ENCODE assay signal across 1 cellular context in the genomic region with DNA sequence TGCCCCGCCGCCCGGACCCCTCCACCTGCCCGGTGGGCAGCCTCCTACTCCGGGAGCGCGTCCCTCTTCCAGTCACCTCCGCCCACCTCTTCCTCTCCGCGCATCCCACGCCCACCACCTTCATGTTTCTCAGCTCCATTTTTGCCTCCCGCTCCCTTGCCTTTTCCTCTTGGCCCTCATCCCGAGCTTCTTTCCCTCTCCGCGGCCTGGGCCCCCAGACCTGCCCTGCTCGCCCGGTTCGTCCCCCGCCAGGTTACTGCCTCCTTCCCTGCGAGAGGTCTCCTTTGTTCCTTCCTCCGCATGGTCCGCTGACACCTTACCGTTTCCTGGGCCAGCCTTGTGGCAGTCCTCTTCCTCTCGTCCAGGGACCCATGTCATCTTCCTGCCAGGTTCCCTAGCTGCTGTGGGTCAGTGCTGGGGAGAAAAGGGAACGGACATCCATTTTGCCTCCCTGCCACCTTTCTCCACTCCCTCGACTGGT.
TF ChIP-seq lines count a peak whose summit lies in the region.

No MANE protein-coding gene starts in this region.

TF ChIP-seq in K562, 482 proteins besides CTCF, POLR2A, EP300 and RAD21 (continued from another document):
- TF ChIP-seq, protein P1, sequence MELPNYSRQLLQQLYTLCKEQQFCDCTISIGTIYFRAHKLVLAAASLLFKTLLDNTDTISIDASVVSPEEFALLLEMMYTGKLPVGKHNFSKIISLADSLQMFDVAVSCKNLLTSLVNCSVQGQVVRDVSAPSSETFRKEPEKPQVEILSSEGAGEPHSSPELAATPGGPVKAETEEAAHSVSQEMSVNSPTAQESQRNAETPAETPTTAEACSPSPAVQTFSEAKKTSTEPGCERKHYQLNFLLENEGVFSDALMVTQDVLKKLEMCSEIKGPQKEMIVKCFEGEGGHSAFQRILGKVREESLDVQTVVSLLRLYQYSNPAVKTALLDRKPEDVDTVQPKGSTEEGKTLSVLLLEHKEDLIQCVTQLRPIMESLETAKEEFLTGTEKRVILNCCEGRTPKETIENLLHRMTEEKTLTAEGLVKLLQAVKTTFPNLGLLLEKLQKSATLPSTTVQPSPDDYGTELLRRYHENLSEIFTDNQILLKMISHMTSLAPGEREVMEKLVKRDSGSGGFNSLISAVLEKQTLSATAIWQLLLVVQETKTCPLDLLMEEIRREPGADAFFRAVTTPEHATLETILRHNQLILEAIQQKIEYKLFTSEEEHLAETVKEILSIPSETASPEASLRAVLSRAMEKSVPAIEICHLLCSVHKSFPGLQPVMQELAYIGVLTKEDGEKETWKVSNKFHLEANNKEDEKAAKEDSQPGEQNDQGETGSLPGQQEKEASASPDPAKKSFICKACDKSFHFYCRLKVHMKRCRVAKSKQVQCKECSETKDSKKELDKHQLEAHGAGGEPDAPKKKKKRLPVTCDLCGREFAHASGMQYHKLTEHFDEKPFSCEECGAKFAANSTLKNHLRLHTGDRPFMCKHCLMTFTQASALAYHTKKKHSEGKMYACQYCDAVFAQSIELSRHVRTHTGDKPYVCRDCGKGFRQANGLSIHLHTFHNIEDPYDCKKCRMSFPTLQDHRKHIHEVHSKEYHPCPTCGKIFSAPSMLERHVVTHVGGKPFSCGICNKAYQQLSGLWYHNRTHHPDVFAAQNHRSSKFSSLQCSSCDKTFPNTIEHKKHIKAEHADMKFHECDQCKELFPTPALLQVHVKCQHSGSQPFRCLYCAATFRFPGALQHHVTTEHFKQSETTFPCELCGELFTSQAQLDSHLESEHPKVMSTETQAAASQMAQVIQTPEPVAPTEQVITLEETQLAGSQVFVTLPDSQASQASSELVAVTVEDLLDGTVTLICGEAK (IDR thresholded peaks at IDR 0.05) = peak; percentile 60; the same call in 1 of the 2 replicates
- TF ChIP-seq, protein P1 (CRISPR knock-in tag; IDR thresholded peaks at IDR 0.05) = no peak
- TF ChIP-seq ARID1B (IDR thresholded peaks at IDR 0.05) (no peak), ZNF384 (IDR thresholded peaks at IDR 0.05; ENCODE audit: low read depth, low read length) (no peak), ZNF778 (CRISPR knock-in tag; IDR thresholded peaks at IDR 0.05) (no peak), IRF2 (CRISPR knock-in tag; IDR thresholded peaks at IDR 0.05) (0 out of 2 replicates have a peak, but pooled peaks have one; percentile 18), NR2C2 (CRISPR knock-in tag; IDR thresholded peaks at IDR 0.05) (0 out of 2 replicates have a peak, but pooled peaks have one; percentile 2), NR2C2 (tag; IDR thresholded peaks at IDR 0.05) (no peak), ELF4 (CRISPR knock-in tag; IDR thresholded peaks at IDR 0.05) (peak; percentile 57; the same call in 1 of the 2 replicates), MEIS2 (IDR thresholded peaks at IDR 0.05; ENCODE audit: partially characterized antibody) (no peak), TAF15 (IDR thresholded peaks at IDR 0.05; ENCODE audit: low read depth, low read length) (no peak), NFRKB (IDR thresholded peaks at IDR 0.05; ENCODE audit: low read depth) (peak; percentile 54; the same call in 1 of the 2 replicates), SMARCE1 (IDR thresholded peaks at IDR 0.05) (peak; percentile 60), EGR1 (conservative IDR thresholded peaks at IDR 0.05) (peak; percentile 91), SMARCA5 (IDR thresholded peaks at IDR 0.05) (0 out of 2 replicates have a peak, but pooled peaks have one; percentile 32), ZNF282 (CRISPR knock-in tag; IDR thresholded peaks at IDR 0.05) (0 out of 2 replicates have a peak, but pooled peaks have one; percentile 9), SMARCC2 (IDR thresholded peaks at IDR 0.05; ENCODE audit: low read depth) (no peak)
- TF ChIP-seq, protein P2, sequence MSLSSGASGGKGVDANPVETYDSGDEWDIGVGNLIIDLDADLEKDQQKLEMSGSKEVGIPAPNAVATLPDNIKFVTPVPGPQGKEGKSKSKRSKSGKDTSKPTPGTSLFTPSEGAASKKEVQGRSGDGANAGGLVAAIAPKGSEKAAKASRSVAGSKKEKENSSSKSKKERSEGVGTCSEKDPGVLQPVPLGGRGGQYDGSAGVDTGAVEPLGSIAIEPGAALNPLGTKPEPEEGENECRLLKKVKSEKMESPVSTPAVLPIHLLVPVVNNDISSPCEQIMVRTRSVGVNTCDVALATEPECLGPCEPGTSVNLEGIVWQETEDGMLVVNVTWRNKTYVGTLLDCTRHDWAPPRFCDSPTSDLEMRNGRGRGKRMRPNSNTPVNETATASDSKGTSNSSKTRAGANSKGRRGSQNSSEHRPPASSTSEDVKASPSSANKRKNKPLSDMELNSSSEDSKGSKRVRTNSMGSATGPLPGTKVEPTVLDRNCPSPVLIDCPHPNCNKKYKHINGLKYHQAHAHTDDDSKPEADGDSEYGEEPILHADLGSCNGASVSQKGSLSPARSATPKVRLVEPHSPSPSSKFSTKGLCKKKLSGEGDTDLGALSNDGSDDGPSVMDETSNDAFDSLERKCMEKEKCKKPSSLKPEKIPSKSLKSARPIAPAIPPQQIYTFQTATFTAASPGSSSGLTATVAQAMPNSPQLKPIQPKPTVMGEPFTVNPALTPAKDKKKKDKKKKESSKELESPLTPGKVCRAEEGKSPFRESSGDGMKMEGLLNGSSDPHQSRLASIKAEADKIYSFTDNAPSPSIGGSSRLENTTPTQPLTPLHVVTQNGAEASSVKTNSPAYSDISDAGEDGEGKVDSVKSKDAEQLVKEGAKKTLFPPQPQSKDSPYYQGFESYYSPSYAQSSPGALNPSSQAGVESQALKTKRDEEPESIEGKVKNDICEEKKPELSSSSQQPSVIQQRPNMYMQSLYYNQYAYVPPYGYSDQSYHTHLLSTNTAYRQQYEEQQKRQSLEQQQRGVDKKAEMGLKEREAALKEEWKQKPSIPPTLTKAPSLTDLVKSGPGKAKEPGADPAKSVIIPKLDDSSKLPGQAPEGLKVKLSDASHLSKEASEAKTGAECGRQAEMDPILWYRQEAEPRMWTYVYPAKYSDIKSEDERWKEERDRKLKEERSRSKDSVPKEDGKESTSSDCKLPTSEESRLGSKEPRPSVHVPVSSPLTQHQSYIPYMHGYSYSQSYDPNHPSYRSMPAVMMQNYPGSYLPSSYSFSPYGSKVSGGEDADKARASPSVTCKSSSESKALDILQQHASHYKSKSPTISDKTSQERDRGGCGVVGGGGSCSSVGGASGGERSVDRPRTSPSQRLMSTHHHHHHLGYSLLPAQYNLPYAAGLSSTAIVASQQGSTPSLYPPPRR (CRISPR knock-in tag; IDR thresholded peaks at IDR 0.05; ENCODE audit: borderline replicate concordance) = 0 out of 2 replicates have a peak, but pooled peaks have one; percentile 59
- TF ChIP-seq, protein P3, sequence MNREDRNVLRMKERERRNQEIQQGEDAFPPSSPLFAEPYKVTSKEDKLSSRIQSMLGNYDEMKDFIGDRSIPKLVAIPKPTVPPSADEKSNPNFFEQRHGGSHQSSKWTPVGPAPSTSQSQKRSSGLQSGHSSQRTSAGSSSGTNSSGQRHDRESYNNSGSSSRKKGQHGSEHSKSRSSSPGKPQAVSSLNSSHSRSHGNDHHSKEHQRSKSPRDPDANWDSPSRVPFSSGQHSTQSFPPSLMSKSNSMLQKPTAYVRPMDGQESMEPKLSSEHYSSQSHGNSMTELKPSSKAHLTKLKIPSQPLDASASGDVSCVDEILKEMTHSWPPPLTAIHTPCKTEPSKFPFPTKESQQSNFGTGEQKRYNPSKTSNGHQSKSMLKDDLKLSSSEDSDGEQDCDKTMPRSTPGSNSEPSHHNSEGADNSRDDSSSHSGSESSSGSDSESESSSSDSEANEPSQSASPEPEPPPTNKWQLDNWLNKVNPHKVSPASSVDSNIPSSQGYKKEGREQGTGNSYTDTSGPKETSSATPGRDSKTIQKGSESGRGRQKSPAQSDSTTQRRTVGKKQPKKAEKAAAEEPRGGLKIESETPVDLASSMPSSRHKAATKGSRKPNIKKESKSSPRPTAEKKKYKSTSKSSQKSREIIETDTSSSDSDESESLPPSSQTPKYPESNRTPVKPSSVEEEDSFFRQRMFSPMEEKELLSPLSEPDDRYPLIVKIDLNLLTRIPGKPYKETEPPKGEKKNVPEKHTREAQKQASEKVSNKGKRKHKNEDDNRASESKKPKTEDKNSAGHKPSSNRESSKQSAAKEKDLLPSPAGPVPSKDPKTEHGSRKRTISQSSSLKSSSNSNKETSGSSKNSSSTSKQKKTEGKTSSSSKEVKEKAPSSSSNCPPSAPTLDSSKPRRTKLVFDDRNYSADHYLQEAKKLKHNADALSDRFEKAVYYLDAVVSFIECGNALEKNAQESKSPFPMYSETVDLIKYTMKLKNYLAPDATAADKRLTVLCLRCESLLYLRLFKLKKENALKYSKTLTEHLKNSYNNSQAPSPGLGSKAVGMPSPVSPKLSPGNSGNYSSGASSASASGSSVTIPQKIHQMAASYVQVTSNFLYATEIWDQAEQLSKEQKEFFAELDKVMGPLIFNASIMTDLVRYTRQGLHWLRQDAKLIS (CRISPR knock-in tag; IDR thresholded peaks at IDR 0.05) = peak; percentile 70; the same call in 1 of the 2 replicates
- TF ChIP-seq, protein P4, sequence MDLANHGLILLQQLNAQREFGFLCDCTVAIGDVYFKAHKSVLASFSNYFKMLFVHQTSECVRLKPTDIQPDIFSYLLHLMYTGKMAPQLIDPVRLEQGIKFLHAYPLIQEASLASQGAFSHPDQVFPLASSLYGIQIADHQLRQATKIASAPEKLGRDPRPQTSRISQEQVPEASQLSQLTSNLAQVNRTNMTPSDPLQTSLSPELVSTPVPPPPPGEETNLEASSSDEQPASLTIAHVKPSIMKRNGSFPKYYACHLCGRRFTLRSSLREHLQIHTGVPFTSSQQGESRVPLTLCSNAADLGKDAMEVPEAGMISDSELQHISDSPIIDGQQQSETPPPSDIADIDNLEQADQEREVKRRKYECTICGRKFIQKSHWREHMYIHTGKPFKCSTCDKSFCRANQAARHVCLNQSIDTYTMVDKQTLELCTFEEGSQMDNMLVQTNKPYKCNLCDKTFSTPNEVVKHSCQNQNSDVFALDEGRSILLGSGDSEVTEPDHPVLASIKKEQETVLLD (IDR thresholded peaks at IDR 0.05) = peak; percentile 30; the same call in 1 of the 2 replicates
- TF ChIP-seq, protein P5, sequence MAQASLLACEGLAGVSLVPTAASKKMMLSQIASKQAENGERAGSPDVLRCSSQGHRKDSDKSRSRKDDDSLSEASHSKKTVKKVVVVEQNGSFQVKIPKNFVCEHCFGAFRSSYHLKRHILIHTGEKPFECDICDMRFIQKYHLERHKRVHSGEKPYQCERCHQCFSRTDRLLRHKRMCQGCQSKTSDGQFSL (CRISPR knock-in tag; IDR thresholded peaks at IDR 0.05) = no peak
- TF ChIP-seq, protein P5 (tag; IDR thresholded peaks at IDR 0.05) = no peak
- TF ChIP-seq, protein P6, sequence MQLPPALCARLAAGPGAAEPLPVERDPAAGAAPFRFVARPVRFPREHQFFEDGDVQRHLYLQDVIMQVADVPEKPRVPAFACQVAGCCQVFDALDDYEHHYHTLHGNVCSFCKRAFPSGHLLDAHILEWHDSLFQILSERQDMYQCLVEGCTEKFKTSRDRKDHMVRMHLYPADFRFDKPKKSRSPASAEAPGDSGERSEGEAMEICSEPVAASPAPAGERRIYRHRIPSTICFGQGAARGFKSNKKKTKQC (CRISPR knock-in tag; IDR thresholded peaks at IDR 0.05) = peak; percentile 23; the same call in 1 of the 2 replicates
